In genomic region chr12:68807576-68808387, GRCh38 we compare ENCODE assay signal across 8 cellular contexts. TPM values are rescaled to one million over a fixed set of nuclear protein-coding genes. Genes with fewer than 3 reads are reported as not detected.
DNase-seq lines count a peak whose midpoint lies in the region; ATAC-seq, FAIRE-seq and TF ChIP-seq lines count a peak whose summit lies in the region.

Gene MDM2 (plus strand): TSS chr12:68808177. CDS start chr12:68808478, 301 bp downstream.

- H3K36me3 ChIP-seq in transverse colon: peaks cover 0 to 16% (median 0%) of the 10 kb centered on the region in 4 donors

- WGBS in transverse colon (ENCODE audit: low coverage in 1 of 2), 2 donors: 0% methylated on average over 3 to 70 of the region's 72 CpGs

- TF ChIP-seq CTCF in transverse colon (IDR thresholded peaks at IDR 0.05): peak; percentile 79 to 97 (median 84)

- H3K9me3 ChIP-seq in transverse colon: no peaks in the 10 kb centered on the region

- TF ChIP-seq EP300 in transverse colon (IDR thresholded peaks at IDR 0.05; ENCODE audit: low read depth): peak; percentile 52

- peak; percentile 94 for TF ChIP-seq POLR2A in GM12892 (IDR thresholded peaks at IDR 0.05; ENCODE audit: low read depth, low read length)
- peak; percentile 94 for TF ChIP-seq POLR2A in transverse colon (IDR thresholded peaks at IDR 0.05)

- intact Hi-C loops in Right ventricle myocardium superior (cut with DNase I) (no loop called here), transverse colon (cut with DNase I; ENCODE audit: low total_unique reads) (no loop called here)

- H3K27me3 ChIP-seq in transverse colon: no peaks in the 10 kb centered on the region

- in situ Hi-C loops in transverse colon (cut with MboI; ENCODE audit: low pct_ligation_motif_present in 1 of 4, low pct_unique_long_range_greater_than_20kb in 1 of 4, low sequenced_read_pairs in 3 of 4): no loop called here

- FAIRE-seq in GM12892 (lab: Jason Lieb, UNC): peak; percentile 92

- H3K4me1 ChIP-seq in transverse colon: peaks cover 7 to 42% (median 26%) of the 10 kb centered on the region in 4 donors

- H3K4me3 ChIP-seq in transverse colon: peak within 1 kb of the TSS; percentile 76 to 95 (median 90)

- DNase-seq in GM12892 (ENCODE audit: insufficient read length) (peak; percentile 86), NCI-H1417 treated with DMSO at 0.1 percent for 48 hours (lab: John Stamatoyannopoulos, UW) (peak; percentile 87), SW 1271 (lab: John Stamatoyannopoulos, UW) (peak; percentile 84 to 87), Right ventricle myocardium superior (peak; percentile 97), pons (ENCODE audit: low spot score) (peak; percentile 85), transverse colon (peak; percentile 98)
- peak; percentile 80 for DNase-seq in activated naive CD8-positive, alpha-beta T cell treated with anti-CD3 and anti-CD28 coated beads, Interleukin-2, amount 50 U/mL, for 16 hours (ENCODE audit: low read depth, low spot score)

- ATAC-seq in HG02840 (IDR thresholded peaks at IDR 0.05; ENCODE audit: low FRiP score, unreplicated experiment) (peak; percentile 75), Right ventricle myocardium superior (ENCODE audit: poor library complexity) (peak; percentile 98)

- peak within 1 kb of the TSS; percentile 99 to 100 (median 100) for H3K27ac ChIP-seq in transverse colon

RNA-seq across cellular contexts. Expression of gene MDM2, which starts in this region (rescaled TPM):
- polyA plus RNA-seq in GM12892 (2012; ENCODE audit: missing spikeins): 111 TPM
- 38.1 TPM for total RNA-seq in Right ventricle myocardium superior
- total RNA-seq in transverse colon: 100 to 1,000 TPM in 3 of 4 donors, 10 to 100 TPM in 1; 45.7 to 291 (median 220) TPM

Comparison
In these comparisons a context has a peak if more than half of its experiments do, and no peak if none do; other contexts are left out.
1. Peak in every context shown above with its lines: DNase-seq, ATAC-seq, H3K4me3 ChIP-seq and H3K27ac ChIP-seq.